ENCODE assay signal across 22 cellular contexts in the genomic region with DNA sequence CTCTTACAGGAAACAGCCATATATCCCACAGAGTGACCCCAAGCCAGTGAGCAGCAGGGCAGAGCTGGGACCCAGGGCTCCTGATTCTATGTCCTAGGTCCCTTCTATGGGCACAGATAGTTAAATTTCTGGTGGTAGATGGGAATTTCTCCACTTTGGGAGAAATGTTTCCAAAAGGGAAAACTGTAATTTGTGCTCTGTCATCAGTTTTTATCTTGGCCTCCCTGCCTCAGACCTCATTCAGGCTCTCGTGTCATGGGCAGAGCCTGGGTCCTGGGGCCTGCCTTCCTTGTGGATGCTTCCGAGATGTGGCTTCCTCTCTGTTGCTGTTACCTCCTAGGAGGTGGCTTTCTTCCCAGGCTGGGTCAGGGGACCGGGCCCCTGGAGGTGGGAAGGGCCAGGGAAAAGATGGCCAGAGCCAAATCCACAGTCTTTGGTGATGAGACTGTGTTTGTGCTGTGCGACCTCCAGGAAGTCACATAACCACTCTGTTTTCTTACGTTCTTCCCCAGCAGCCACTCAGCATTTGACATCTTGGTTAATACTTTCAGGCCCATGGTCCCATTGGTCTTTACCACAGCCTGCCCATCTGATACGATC. TPM values are rescaled to one million over a fixed set of nuclear protein-coding genes. Genes with fewer than 3 reads are reported as not detected.
DNase-seq lines count a peak whose midpoint lies in the region; ATAC-seq and TF ChIP-seq lines count a peak whose summit lies in the region.
"Had no signal": no experiment of that assay in that cellular context is flagged by ENCODE, and none has a peak within 500 bp of the region (broad histone marks: within the 10 kb centered on the region; RNA-seq: fewer than 3 reads in every experiment).

No MANE protein-coding gene starts in this region.

- peaks cover 21% of the 10 kb centered on the region for H3F3A ChIP-seq in smooth muscle cell (ENCODE audit: low read depth)

- peak; percentile 0 for DNase-seq in activated CD8-positive, alpha-beta memory T cell treated with anti-CD3 and anti-CD28 coated beads, Interleukin-2, amount 50 U/mL, for 4 hours
- DNase-seq in activated CD8-positive, alpha-beta memory T cell treated with anti-CD3 and anti-CD28 coated beads, Interleukin-2, amount 10 ng/mL, durations not matched to agents 7 days and 5 days, result no peak
- DNase-seq in adipocyte (ENCODE audit: low read depth) (no peak), islet precursor cell (peak; percentile 17), smooth muscle cell (lab: John Stamatoyannopoulos, UW; ENCODE audit: unreplicated experiment) (no peak), NCI-H526 (lab: John Stamatoyannopoulos, UW) (no peak)
- DNase-seq in stimulated activated CD4-positive, alpha-beta T cell treated with anti-CD3 and anti-CD28 coated beads, Interleukin-4, amount 100 ng/mL, for 1 hour, result no peak
- DNase-seq: activated CD4-positive, alpha-beta T cell treated with anti-CD3 and anti-CD28 coated beads, Interleukin-2, amount 50 U/mL, for 1 hour; activated CD8-positive, alpha-beta memory T cell treated with anti-CD3 and anti-CD28 coated beads, Interleukin-2, amount 50 U/mL, for 48 hours; activated effector memory CD4-positive, alpha-beta T cell treated with Interleukin-2 at 50 U/mL for 16 hours; mesendoderm; NCI-H82; PC-3; SJCRH30; stimulated activated CD4-positive, alpha-beta T cell treated with anti-CD3 and anti-CD28 coated beads, Interleukin-4, amount 100 ng/mL, for 4 hours; T-helper 1 cell had no signal

- WGBS in smooth muscle cell (ENCODE audit: low lambda C conversion rate), result 86% methylated on average over 6 of the region's 6 CpGs

- no peaks in the 10 kb centered on the region for H3K27me3 Mint-ChIP-seq in activated CD8-positive, alpha-beta memory T cell treated with anti-CD3 and anti-CD28 coated beads, Interleukin-2, amount 10 ng/mL, durations not matched to agents 7 days and 5 days

- H3K36me3 Mint-ChIP-seq in activated CD8-positive, alpha-beta memory T cell treated with anti-CD3 and anti-CD28 coated beads, Interleukin-2, amount 10 ng/mL, durations not matched to agents 7 days and 5 days, result no peaks in the 10 kb centered on the region
- H3K36me3 Mint-ChIP-seq: naive thymus-derived CD8-positive, alpha-beta T cell had no signal

- no peak overlapping the region for H3K27ac Mint-ChIP-seq in activated CD8-positive, alpha-beta memory T cell treated with anti-CD3 and anti-CD28 coated beads, Interleukin-2, amount 10 ng/mL, durations not matched to agents 7 days and 5 days

- H3K9me3 ChIP-seq in adipocyte (ENCODE audit: control insufficient read depth, low read length) (no peaks in the 10 kb centered on the region), smooth muscle cell (replicated peaks; ENCODE audit: low read depth) (no peaks in the 10 kb centered on the region)
- H3K9me3 ChIP-seq: prostate gland, SJCRH30 had no signal

- H3K4me3 ChIP-seq in adipocyte (ENCODE audit: low read length), result no peak overlapping the region
- no peak overlapping the region for H3K4me3 ChIP-seq in smooth muscle cell
- H3K4me3 ChIP-seq: cardiac muscle cell, dorsolateral prefrontal cortex, prostate gland, SJCRH30 had no signal

- peaks cover 98% of the 10 kb centered on the region for H4K20me1 ChIP-seq in smooth muscle cell (ENCODE audit: low read depth)

- H3K4me2 ChIP-seq in smooth muscle cell, result no peak overlapping the region

- no peak overlapping the region for H2AFZ ChIP-seq in smooth muscle cell (ENCODE audit: low read depth)

- H3K4me3 Mint-ChIP-seq in activated CD8-positive, alpha-beta memory T cell treated with anti-CD3 and anti-CD28 coated beads, Interleukin-2, amount 10 ng/mL, durations not matched to agents 7 days and 5 days, result no peak overlapping the region
- H3K4me3 Mint-ChIP-seq: naive thymus-derived CD8-positive, alpha-beta T cell had no signal

- peak overlapping the region; percentile 32 for H3K27ac ChIP-seq in smooth muscle cell (ENCODE audit: low read depth)
- H3K27ac ChIP-seq: cardiac muscle cell, dorsolateral prefrontal cortex, epithelial cell of prostate, prostate gland, SJCRH30 had no signal

- no peaks in the 10 kb centered on the region for H3K9me3 Mint-ChIP-seq in activated CD8-positive, alpha-beta memory T cell treated with anti-CD3 and anti-CD28 coated beads, Interleukin-2, amount 10 ng/mL, durations not matched to agents 7 days and 5 days (ENCODE audit: low read depth)
- H3K9me3 Mint-ChIP-seq: naive thymus-derived CD8-positive, alpha-beta T cell had no signal

- H3K9ac ChIP-seq in adipocyte (ENCODE audit: low read length) (peak overlapping the region; percentile 20), smooth muscle cell (ENCODE audit: low read depth) (no peak overlapping the region)

- peaks cover 12% of the 10 kb centered on the region for H3K4me1 Mint-ChIP-seq in activated CD8-positive, alpha-beta memory T cell treated with anti-CD3 and anti-CD28 coated beads, Interleukin-2, amount 10 ng/mL, durations not matched to agents 7 days and 5 days

- H3K79me2 ChIP-seq in smooth muscle cell (ENCODE audit: low read depth), result peaks cover 55% of the 10 kb centered on the region

- H3K4me1 ChIP-seq in adipocyte (ENCODE audit: control insufficient read depth, insufficient read depth, low read length), result peaks cover 25% of the 10 kb centered on the region
- no peaks in the 10 kb centered on the region for H3K4me1 ChIP-seq in smooth muscle cell (ENCODE audit: low read depth)
- H3K4me1 ChIP-seq: prostate gland had no signal

- H3K36me3 ChIP-seq in adipocyte (ENCODE audit: control insufficient read depth, insufficient read depth, low read length, severe bottlenecking) (peaks cover 78% of the 10 kb centered on the region), smooth muscle cell (ENCODE audit: low read depth) (no peaks in the 10 kb centered on the region)
- H3K36me3 ChIP-seq: cardiac muscle cell, prostate gland, SJCRH30 had no signal

- H3K27me3 ChIP-seq in adipocyte (replicated peaks; ENCODE audit: control insufficient read depth, insufficient read depth, low read length) (no peaks in the 10 kb centered on the region), smooth muscle cell (ENCODE audit: low read depth) (no peaks in the 10 kb centered on the region)
- H3K27me3 ChIP-seq: cardiac muscle cell, SJCRH30 had no signal

- no peak for ATAC-seq in activated CD8-positive, alpha-beta memory T cell treated with anti-CD3 and anti-CD28 coated beads, Interleukin-2, amount 10 ng/mL, durations not matched to agents 7 days and 5 days
- no peak for ATAC-seq in HG03457 (IDR thresholded peaks at IDR 0.05; ENCODE audit: unreplicated experiment)
- ATAC-seq: naive thymus-derived CD8-positive, alpha-beta T cell; PC-3 had no signal

- no peak for TF ChIP-seq CTCF in smooth muscle cell (IDR thresholded peaks at IDR 0.05; ENCODE audit: borderline replicate concordance, insufficient read depth, poor library complexity, severe bottlenecking)

- CTCF ChIA-PET in activated CD8-positive, alpha-beta memory T cell treated with anti-CD3 and anti-CD28 coated beads, Interleukin-2, amount 10 ng/mL, durations not matched to agents 7 days and 5 days (lab: Charles Lee), result no interaction called here

RNA-seq across cellular contexts. Expression of a gene that starts 8.6 kb away (rescaled TPM):
- 1 to 10 TPM in 1 of 2 experiments, under 1 TPM in 1; 0.32 to 4.7 TPM for total RNA-seq in activated CD8-positive, alpha-beta memory T cell treated with anti-CD3 and anti-CD28 coated beads, Interleukin-2, amount 10 ng/mL, durations not matched to agents 7 days and 5 days
- 147 and 171 TPM in 2 replicates for total RNA-seq in smooth muscle cell
- polyA plus RNA-seq in smooth muscle cell, result 330 and 444 TPM in 2 replicates
- total RNA-seq: PC-3 had no signal
- polyA plus RNA-seq: naive thymus-derived CD8-positive, alpha-beta T cell had no signal

Comparison
In these comparisons a context has a peak if more than half of its experiments do, and no peak if none do; other contexts are left out.
1. DNase-seq: peak in activated CD8-positive, alpha-beta memory T cell treated with anti-CD3 and anti-CD28 coated beads, Interleukin-2, amount 50 U/mL, for 4 hours (single experiment) and islet precursor cell (single experiment); none in activated CD8-positive, alpha-beta memory T cell treated with anti-CD3 and anti-CD28 coated beads, Interleukin-2, amount 10 ng/mL, durations not matched to agents 7 days and 5 days (single experiment), adipocyte (single experiment), smooth muscle cell (single experiment), stimulated activated CD4-positive, alpha-beta T cell treated with anti-CD3 and anti-CD28 coated beads, Interleukin-4, amount 100 ng/mL, for 1 hour (single experiment) and NCI-H526 (0 of 2).
2. RNA of a gene that starts 8.6 kb away (total RNA-seq): 147 to 171 TPM in smooth muscle cell; 0.32 to 4.7 TPM in activated CD8-positive, alpha-beta memory T cell treated with anti-CD3 and anti-CD28 coated beads, Interleukin-2, amount 10 ng/mL, durations not matched to agents 7 days and 5 days; every median in the first group is over 10 times any median in the second.